20 cellular contexts compared by ENCODE assay signal in the genomic region with DNA sequence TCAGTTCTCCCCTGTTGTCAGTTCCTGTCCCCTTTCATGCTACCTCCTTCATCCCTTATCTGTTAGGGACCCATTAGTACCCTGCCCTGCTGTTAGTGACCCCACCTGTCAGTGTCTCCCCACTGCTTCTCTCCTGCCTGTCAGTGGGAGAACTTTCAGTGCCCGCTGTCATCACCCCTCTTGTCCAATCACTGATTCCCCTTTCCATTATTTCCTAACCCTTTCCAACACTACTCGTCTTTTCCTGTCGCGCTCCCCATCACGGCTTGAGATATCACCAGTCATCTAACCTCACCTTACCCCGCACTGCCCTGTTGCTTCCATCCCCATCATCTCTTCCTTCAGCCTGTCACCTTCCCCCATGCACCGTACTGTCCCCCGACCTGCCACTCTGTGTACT. TPM values are rescaled to one million over a fixed set of nuclear protein-coding genes. Genes with fewer than 3 reads are reported as not detected.
DNase-seq lines count a peak whose midpoint lies in the region; ATAC-seq and TF ChIP-seq lines count a peak whose summit lies in the region.
"Had no signal": no experiment of that assay in that cellular context is flagged by ENCODE, and none has a peak within 500 bp of the region (broad histone marks: within the 10 kb centered on the region; RNA-seq: fewer than 3 reads in every experiment).

No MANE protein-coding gene starts in this region.

- H3K36me3 Mint-ChIP-seq in endodermal cell (ENCODE audit: low read depth) (peaks cover 8% of the 10 kb centered on the region), chondrocyte (ENCODE audit: low read depth) (no peaks in the 10 kb centered on the region)

- intact Hi-C loops in head of caudate nucleus (cut with DNase I) (no loop called here), body of pancreas (cut with DNase I) (no loop called here)

- H3K4me1 ChIP-seq in BLaER1 (peaks cover 27% of the 10 kb centered on the region), OCI-LY1 (ENCODE audit: insufficient read depth, low read length, severe bottlenecking) (peaks cover 16% of the 10 kb centered on the region), endodermal cell (ENCODE audit: control insufficient read depth, insufficient read depth, low read length) (no peaks in the 10 kb centered on the region), neutrophil (ENCODE audit: control insufficient read depth in 1 of 2, insufficient read depth in 1 of 2, low read depth in 1 of 2, low read length in 1 of 2) (peaks cover 8% of the 10 kb centered on the region in 2 experiments), body of pancreas (peaks cover 16% of the 10 kb centered on the region)

- H3K4me1 Mint-ChIP-seq in endodermal cell (no peaks in the 10 kb centered on the region), chondrocyte (ENCODE audit: low read depth) (peaks cover 4% of the 10 kb centered on the region)

- H4K20me1 ChIP-seq in BLaER1: peaks cover 59% of the 10 kb centered on the region
- H4K20me1 ChIP-seq in OCI-LY1 (ENCODE audit: insufficient read depth, low read length): no peaks in the 10 kb centered on the region

- no peak overlapping the region for H3K27ac Mint-ChIP-seq in endodermal cell
- H3K27ac Mint-ChIP-seq in chondrocyte (ENCODE audit: unreplicated experiment): no peak overlapping the region
- H3K27ac Mint-ChIP-seq: CD4-positive, alpha-beta T cell had no signal

- H3K9me3 Mint-ChIP-seq in endodermal cell (no peaks in the 10 kb centered on the region), chondrocyte (ENCODE audit: low read depth) (no peaks in the 10 kb centered on the region)
- H3K9me3 Mint-ChIP-seq: CD4-positive, alpha-beta T cell had no signal

- H3F3A ChIP-seq in OCI-LY1 (ENCODE audit: insufficient read depth, low read length): 0 out of 2 replicates have a peak, but pooled peaks cover 2% of the 10 kb centered on the region

- H3K9me3 ChIP-seq in BLaER1 (no peaks in the 10 kb centered on the region), OCI-LY1 (ENCODE audit: low read length) (no peaks in the 10 kb centered on the region), endodermal cell (ENCODE audit: control insufficient read depth, low read length) (no peaks in the 10 kb centered on the region), neutrophil (no peaks in the 10 kb centered on the region), body of pancreas (no peaks in the 10 kb centered on the region)

- H3K79me2 ChIP-seq in OCI-LY1 (ENCODE audit: insufficient read depth, low read length): peaks cover 25% of the 10 kb centered on the region

- no peak for TF ChIP-seq POLR2A in body of pancreas (IDR thresholded peaks at IDR 0.05)

- TF ChIP-seq CTCF in OCI-LY1 (IDR thresholded peaks at IDR 0.05; ENCODE audit: low read length) (no peak), endodermal cell (conservative IDR thresholded peaks at IDR 0.05) (no peak), neutrophil (IDR thresholded peaks at IDR 0.05) (no peak), chondrocyte (IDR thresholded peaks at IDR 0.05) (no peak), body of pancreas (IDR thresholded peaks at IDR 0.05) (no peak)

- no peaks in the 10 kb centered on the region for H3K27me3 Mint-ChIP-seq in endodermal cell (ENCODE audit: insufficient read depth)
- no peaks in the 10 kb centered on the region for H3K27me3 Mint-ChIP-seq in chondrocyte (ENCODE audit: low read depth)
- H3K27me3 Mint-ChIP-seq: CD4-positive, alpha-beta T cell had no signal

- no peaks in the 10 kb centered on the region for H3K9me2 ChIP-seq in OCI-LY1 (ENCODE audit: low read depth, low read length)

- H3K27me3 ChIP-seq in BLaER1 (no peaks in the 10 kb centered on the region), OCI-LY1 (ENCODE audit: insufficient read depth, low read length) (no peaks in the 10 kb centered on the region), endodermal cell (ENCODE audit: control insufficient read depth, insufficient read depth, low read length, poor library complexity, severe bottlenecking) (no peaks in the 10 kb centered on the region), neutrophil (no peaks in the 10 kb centered on the region), body of pancreas (no peaks in the 10 kb centered on the region)

- H3K4me3 Mint-ChIP-seq in endodermal cell (no peak overlapping the region), chondrocyte (ENCODE audit: unreplicated experiment) (no peak overlapping the region)
- H3K4me3 Mint-ChIP-seq: CD4-positive, alpha-beta T cell had no signal

- ATAC-seq in body of pancreas: no peak
- ATAC-seq: Panc1 had no signal

- peak overlapping the region; percentile 22; the same call in 1 of the 2 replicates for H3K9ac ChIP-seq in BLaER1
- no peak overlapping the region for H3K9ac ChIP-seq in OCI-LY1 (ENCODE audit: low read length)
- H3K9ac ChIP-seq in endodermal cell (ENCODE audit: extremely low read depth, low read length, poor library complexity, severe bottlenecking): no peak overlapping the region
- H3K9ac ChIP-seq: GM23248 had no signal

- peak overlapping the region; percentile 5; the same call in 1 of the 2 replicates for H3K4me2 ChIP-seq in BLaER1
- H3K4me2 ChIP-seq in OCI-LY1 (ENCODE audit: low read length): peak overlapping the region; percentile 27; the same call in 1 of the 2 replicates

- no peak overlapping the region for H3K4me3 ChIP-seq in BLaER1
- H3K4me3 ChIP-seq in OCI-LY1 (ENCODE audit: low read depth, low read length, poor library complexity, severe bottlenecking): no peak overlapping the region
- peak overlapping the region; percentile 49 for H3K4me3 ChIP-seq in endodermal cell (ENCODE audit: low read length)
- H3K4me3 ChIP-seq in neutrophil (ENCODE audit: low read depth in 1 of 2, low read length in 1 of 2): no peak overlapping the region
- no peak overlapping the region for H3K4me3 ChIP-seq in body of pancreas
- H3K4me3 ChIP-seq: GM23248 had no signal

- no peak for DNase-seq in endodermal cell
- DNase-seq in head of caudate nucleus: no peak
- no peak for DNase-seq in chondrocyte (ENCODE audit: low spot score)
- DNase-seq in body of pancreas: no peak
- DNase-seq in SW 1271 (lab: John Stamatoyannopoulos, UW): no peak
- DNase-seq: Calu3; CD4-positive, alpha-beta T cell; GM23248; KG1; NCI-H1092; NCI-H1694; NCI-H2171; NCI-H446 treated with DMSO at 0.1 percent for 48 hours; NCI-H774; SHP77 treated with DMSO at 0.1 percent for 48 hours had no signal

- WGBS in endodermal cell (ENCODE audit: insufficient coverage in 1 of 2, insufficient read length in 1 of 2), 2 experiments: 88 to 94% methylated on average over 8 of the region's 8 CpGs
- WGBS in body of pancreas, 2 donors: 68 to 69% methylated on average over 8 of the region's 8 CpGs

- no peak overlapping the region for H2AFZ ChIP-seq in OCI-LY1 (ENCODE audit: low read length)
- H2AFZ ChIP-seq: GM23248 had no signal

- peaks cover 43% of the 10 kb centered on the region for H3K36me3 ChIP-seq in BLaER1
- H3K36me3 ChIP-seq in OCI-LY1 (ENCODE audit: insufficient read depth, low read length): peaks cover 23% of the 10 kb centered on the region
- H3K36me3 ChIP-seq in endodermal cell (ENCODE audit: control insufficient read depth, insufficient read depth, low read length): peaks cover 3% of the 10 kb centered on the region
- H3K36me3 ChIP-seq in neutrophil: peaks cover 8% of the 10 kb centered on the region
- H3K36me3 ChIP-seq in body of pancreas (replicated peaks in 1 of 2; ENCODE audit: insufficient read depth in 1 of 2, low read depth in 2 of 2): no peaks in the 10 kb centered on the region

- no peak overlapping the region for H3K27ac ChIP-seq in BLaER1
- no peak overlapping the region for H3K27ac ChIP-seq in OCI-LY1 (ENCODE audit: low read depth, low read length, poor library complexity, severe bottlenecking)
- H3K27ac ChIP-seq in endodermal cell (ENCODE audit: low read depth, low read length): no peak overlapping the region
- peak overlapping the region; percentile 45 for H3K27ac ChIP-seq in neutrophil
- no peak overlapping the region for H3K27ac ChIP-seq in body of pancreas
- H3K27ac ChIP-seq: GM23248, HL-60 had no signal

RNA-seq across cellular contexts. Expression of a gene that starts 4.0 kb away (rescaled TPM):
- total RNA-seq in endodermal cell (10 to 100 TPM; 58.7 to 81.2 TPM), chondrocyte (46.2 to 53.1 TPM (median 47.1 TPM) in 3 replicates), body of pancreas (10 to 100 TPM; 48.8 to 53.4 TPM)
- polyA plus RNA-seq in endodermal cell (2013, experiment 1 of 2): 45.3 TPM
- polyA plus RNA-seq in endodermal cell (2013, experiment 2 of 2): 36.1 TPM

RNA-seq across cellular contexts. Expression of a gene that starts 20.3 kb away (rescaled TPM):
- total RNA-seq in endodermal cell: 10 to 100 TPM in 1 of 2 donors, 1 to 10 TPM in 1; 8.3 to 14.2 TPM
- 19.4 TPM for polyA plus RNA-seq in endodermal cell (2013, experiment 1 of 2)
- 14.7 TPM for polyA plus RNA-seq in endodermal cell (2013, experiment 2 of 2)
- 7.7 to 8.8 TPM (median 8.1 TPM) in 3 replicates for total RNA-seq in chondrocyte
- total RNA-seq in body of pancreas: 1 to 10 TPM; 3.4 to 7.3 TPM

RNA-seq across cellular contexts. Expression of a gene that starts 39.7 kb away (rescaled TPM):
- total RNA-seq in endodermal cell: 10 to 100 TPM; 94.7 to 97.7 TPM
- polyA plus RNA-seq in endodermal cell (2013, experiment 1 of 2): 108 TPM
- polyA plus RNA-seq in endodermal cell (2013, experiment 2 of 2): 109 TPM
- total RNA-seq in chondrocyte: 300 to 356 TPM (median 346 TPM) in 3 replicates
- 100 to 1,000 TPM; 113 to 140 TPM for total RNA-seq in body of pancreas
